Comparison of ENCODE assay signal across 22 cellular contexts in the genomic region with DNA sequence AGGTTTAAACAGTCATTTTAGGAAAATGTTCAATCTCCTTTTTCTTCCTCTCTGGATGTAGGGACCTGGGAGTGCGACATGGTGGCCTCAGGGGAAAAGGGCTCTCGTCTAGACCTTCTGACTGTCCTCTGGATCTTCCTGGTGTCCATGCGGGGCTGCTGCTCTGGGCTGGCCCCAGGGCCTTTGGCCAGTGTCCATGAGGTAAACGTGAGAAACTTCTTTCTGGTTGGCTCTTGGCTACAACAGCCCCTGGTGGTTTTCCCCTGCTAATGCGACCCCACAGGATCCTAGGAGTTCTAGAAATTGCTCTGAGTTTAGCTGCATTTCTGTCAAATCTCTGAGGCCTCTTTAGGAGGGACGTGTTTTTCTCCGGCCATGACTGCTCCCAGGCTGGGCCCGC.
DNase-seq lines count a peak whose midpoint lies in the region; ATAC-seq and TF ChIP-seq lines count a peak whose summit lies in the region.
"Had no signal": no experiment of that assay in that cellular context is flagged by ENCODE, and none has a peak within 500 bp of the region (broad histone marks: within the 10 kb centered on the region; RNA-seq: fewer than 3 reads in every experiment).

No MANE protein-coding gene starts in this region.

- H3K27me3 Mint-ChIP-seq in H9 (ENCODE audit: low read depth): peaks cover 1% of the 10 kb centered on the region; the same call in 1 of the 2 replicates
- H3K27me3 Mint-ChIP-seq in glutamatergic neuron (ENCODE audit: unreplicated experiment): no peaks in the 10 kb centered on the region
- H3K27me3 Mint-ChIP-seq in progenitor cell of endocrine pancreas: no peaks in the 10 kb centered on the region
- no peaks in the 10 kb centered on the region for H3K27me3 Mint-ChIP-seq in activated CD8-positive, alpha-beta T cell treated with anti-CD3 and anti-CD28 coated beads for 36 hours
- H3K27me3 Mint-ChIP-seq in activated naive CD8-positive, alpha-beta T cell treated with anti-CD3 and anti-CD28 coated beads, Interleukin-2, amount 50 U/mL, for 24 hours: no peaks in the 10 kb centered on the region
- H3K27me3 Mint-ChIP-seq: activated CD4-positive, alpha-beta memory T cell treated with anti-CD3 and anti-CD28 coated beads for 36 hours; stimulated activated naive CD8-positive, alpha-beta T cell treated with anti-CD3 and anti-CD28 coated beads, Interleukin-15, amount 100 ng/mL, for 72 hours had no signal

- H2AFZ ChIP-seq in H9 (ENCODE audit: low read length): no peak overlapping the region

- H3K9ac ChIP-seq in H9 (ENCODE audit: extremely low read depth, insufficient read length, low read length): no peak overlapping the region

- DNase-seq in H9: no peak
- peak; percentile 24 for DNase-seq in glutamatergic neuron
- no peak for DNase-seq in progenitor cell of endocrine pancreas (ENCODE audit: low spot score, unreplicated experiment)
- DNase-seq in activated CD8-positive, alpha-beta T cell treated with anti-CD3 and anti-CD28 coated beads for 36 hours: no peak
- DNase-seq in globus pallidus (ENCODE audit: low spot score): no peak
- DNase-seq in activated naive CD8-positive, alpha-beta T cell treated with anti-CD3 and anti-CD28 coated beads, Interleukin-2, amount 50 U/mL, for 24 hours: no peak
- DNase-seq: activated CD4-positive, alpha-beta memory T cell treated with anti-CD3 and anti-CD28 coated beads for 36 hours; activated naive CD4-positive, alpha-beta T cell treated with Interleukin-2 at 50 U/mL for 16 hours; activated T-cell treated with anti-CD3 and anti-CD28 coated beads, Interleukin-2, amount 50 U/mL, for 1 hour; anterior cingulate cortex; Kasumi-1; kidney; NCI-H524 treated with DMSO at 0.1 percent for 48 hours; posterior cingulate gyrus; small intestine; stimulated activated CD4-positive, alpha-beta T cell treated with anti-CD3 and anti-CD28 coated beads, Interleukin-4, amount 100 ng/mL, for 1 hour; stimulated activated naive CD8-positive, alpha-beta T cell treated with anti-CD3 and anti-CD28 coated beads, Interleukin-15, amount 100 ng/mL, for 72 hours; upper lobe of right lung had no signal

- H3K23me2 ChIP-seq in H9 (ENCODE audit: insufficient read length, low read depth, low read length, poor library complexity, severe bottlenecking): no peaks in the 10 kb centered on the region

- H4K20me1 ChIP-seq in H9 (ENCODE audit: control insufficient read depth, insufficient read depth, insufficient read length): no peaks in the 10 kb centered on the region

- peak overlapping the region; percentile 86 for H2BK12ac ChIP-seq in H9 (ENCODE audit: insufficient read length, low read depth, low read length)

- peaks cover 10 to 47% (median 12%) of the 10 kb centered on the region in 3 experiments for H3K36me3 Mint-ChIP-seq in H9 (ENCODE audit: insufficient read depth in 1 of 3, low read depth in 3 of 3)
- peaks cover 3% of the 10 kb centered on the region for H3K36me3 Mint-ChIP-seq in glutamatergic neuron (ENCODE audit: unreplicated experiment)
- H3K36me3 Mint-ChIP-seq in progenitor cell of endocrine pancreas (ENCODE audit: insufficient read depth): no peaks in the 10 kb centered on the region
- H3K36me3 Mint-ChIP-seq in activated CD8-positive, alpha-beta T cell treated with anti-CD3 and anti-CD28 coated beads for 36 hours (ENCODE audit: low read depth): no peaks in the 10 kb centered on the region
- no peaks in the 10 kb centered on the region for H3K36me3 Mint-ChIP-seq in activated naive CD8-positive, alpha-beta T cell treated with anti-CD3 and anti-CD28 coated beads, Interleukin-2, amount 50 U/mL, for 24 hours (ENCODE audit: low read depth)
- H3K36me3 Mint-ChIP-seq: activated CD4-positive, alpha-beta memory T cell treated with anti-CD3 and anti-CD28 coated beads for 36 hours had no signal

- H3K4me1 ChIP-seq in H9 (ENCODE audit: insufficient read depth, low read length): peaks cover 6% of the 10 kb centered on the region
- H3K4me1 ChIP-seq: upper lobe of right lung had no signal

- no peak overlapping the region for H4K91ac ChIP-seq in H9 (ENCODE audit: insufficient read length, low read depth, low read length)

- H3K56ac ChIP-seq in H9 (ENCODE audit: insufficient read length, low read depth, low read length): no peak overlapping the region

- H3K27ac ChIP-seq in H9 (ENCODE audit: insufficient read length, low read depth, low read length): no peak overlapping the region
- peak overlapping the region; percentile 31; the same call in 1 of the 2 replicates for H3K27ac ChIP-seq in VCaP
- H3K27ac ChIP-seq: upper lobe of right lung had no signal

- H3K14ac ChIP-seq in H9 (ENCODE audit: insufficient read depth, low read length): no peak overlapping the region

- H3K9me3 Mint-ChIP-seq in H9 (peaks cover 24 to 38% of the 10 kb centered on the region in 2 experiments), glutamatergic neuron (ENCODE audit: unreplicated experiment) (peaks cover 4% of the 10 kb centered on the region), progenitor cell of endocrine pancreas (ENCODE audit: low read depth) (peaks cover 14% of the 10 kb centered on the region)
- no peaks in the 10 kb centered on the region for H3K9me3 Mint-ChIP-seq in activated CD8-positive, alpha-beta T cell treated with anti-CD3 and anti-CD28 coated beads for 36 hours
- no peaks in the 10 kb centered on the region for H3K9me3 Mint-ChIP-seq in activated naive CD8-positive, alpha-beta T cell treated with anti-CD3 and anti-CD28 coated beads, Interleukin-2, amount 50 U/mL, for 24 hours
- H3K9me3 Mint-ChIP-seq: activated CD4-positive, alpha-beta memory T cell treated with anti-CD3 and anti-CD28 coated beads for 36 hours; stimulated activated naive CD8-positive, alpha-beta T cell treated with anti-CD3 and anti-CD28 coated beads, Interleukin-15, amount 100 ng/mL, for 72 hours had no signal

- H3K4me3 Mint-ChIP-seq in H9 (no peak overlapping the region), glutamatergic neuron (ENCODE audit: unreplicated experiment) (no peak overlapping the region), progenitor cell of endocrine pancreas (ENCODE audit: low read depth) (no peak overlapping the region)
- H3K4me3 Mint-ChIP-seq in activated CD8-positive, alpha-beta T cell treated with anti-CD3 and anti-CD28 coated beads for 36 hours: no peak overlapping the region
- no peak overlapping the region for H3K4me3 Mint-ChIP-seq in activated naive CD8-positive, alpha-beta T cell treated with anti-CD3 and anti-CD28 coated beads, Interleukin-2, amount 50 U/mL, for 24 hours
- H3K4me3 Mint-ChIP-seq: activated CD4-positive, alpha-beta memory T cell treated with anti-CD3 and anti-CD28 coated beads for 36 hours; nephron; stimulated activated naive CD8-positive, alpha-beta T cell treated with anti-CD3 and anti-CD28 coated beads, Interleukin-15, amount 100 ng/mL, for 72 hours had no signal

- H3K9me3 ChIP-seq in H9 (ENCODE audit: control insufficient read depth, low read depth, low read length): no peaks in the 10 kb centered on the region
- H3K9me3 ChIP-seq: upper lobe of right lung had no signal

- CTCF ChIA-PET in activated CD8-positive, alpha-beta T cell treated with anti-CD3 and anti-CD28 coated beads for 36 hours (lab: Charles Lee): no interaction called here

- H3K27me3 ChIP-seq in H9 (ENCODE audit: insufficient read depth, low read length): no peaks in the 10 kb centered on the region
- H3K27me3 ChIP-seq: upper lobe of right lung had no signal

- ATAC-seq in activated CD8-positive, alpha-beta T cell treated with anti-CD3 and anti-CD28 coated beads for 36 hours: no peak
- ATAC-seq in activated naive CD8-positive, alpha-beta T cell treated with anti-CD3 and anti-CD28 coated beads, Interleukin-2, amount 50 U/mL, for 24 hours: no peak
- no peak for ATAC-seq in GM21529 (IDR thresholded peaks at IDR 0.05; ENCODE audit: unreplicated experiment)
- ATAC-seq: Right ventricle myocardium inferior; stimulated activated naive CD8-positive, alpha-beta T cell treated with anti-CD3 and anti-CD28 coated beads, Interleukin-15, amount 100 ng/mL, for 72 hours; upper lobe of right lung had no signal

- H2BK20ac ChIP-seq in H9 (ENCODE audit: low read depth, low read length, poor library complexity, severe bottlenecking): no peak overlapping the region

- no peak overlapping the region for H2BK15ac ChIP-seq in H9 (ENCODE audit: low read depth, low read length)

- WGBS in H9 (ENCODE audit: extremely low coverage, insufficient read length, low lambda C conversion rate): no CpG with 5 or more reads among the region's 8 CpGs

- no peak overlapping the region for H3T11ph ChIP-seq in H9 (ENCODE audit: low read length)

- H3K79me2 ChIP-seq in H9 (ENCODE audit: insufficient read depth, low read length): no peaks in the 10 kb centered on the region

- POLR2A ChIA-PET in activated CD8-positive, alpha-beta T cell treated with anti-CD3 and anti-CD28 coated beads for 36 hours (lab: Charles Lee): no interaction called here

- no peak overlapping the region for H3K4ac ChIP-seq in H9 (ENCODE audit: low read depth, low read length)

- H3K4me2 ChIP-seq in H9 (ENCODE audit: insufficient read depth, insufficient read length, low read length): no peak overlapping the region

- no peak overlapping the region for H2BK120ac ChIP-seq in H9 (ENCODE audit: low read depth, low read length, poor library complexity, severe bottlenecking)

- H4K8ac ChIP-seq in H9 (replicated peaks; ENCODE audit: insufficient read length, low read depth, low read length): no peak overlapping the region

- intact Hi-C loops in activated CD8-positive, alpha-beta T cell treated with anti-CD3 and anti-CD28 coated beads for 36 hours (cut with micrococcal nuclease): no loop called here

- H3K4me1 Mint-ChIP-seq in H9 (peaks cover 31 to 41% of the 10 kb centered on the region in 2 experiments), glutamatergic neuron (ENCODE audit: low read depth, unreplicated experiment) (peaks cover 5% of the 10 kb centered on the region), progenitor cell of endocrine pancreas (ENCODE audit: low read depth) (peaks cover 5% of the 10 kb centered on the region)
- no peaks in the 10 kb centered on the region for H3K4me1 Mint-ChIP-seq in activated CD8-positive, alpha-beta T cell treated with anti-CD3 and anti-CD28 coated beads for 36 hours (ENCODE audit: low read depth)
- H3K4me1 Mint-ChIP-seq in activated naive CD8-positive, alpha-beta T cell treated with anti-CD3 and anti-CD28 coated beads, Interleukin-2, amount 50 U/mL, for 24 hours: no peaks in the 10 kb centered on the region
- H3K4me1 Mint-ChIP-seq: stimulated activated naive CD8-positive, alpha-beta T cell treated with anti-CD3 and anti-CD28 coated beads, Interleukin-15, amount 100 ng/mL, for 72 hours had no signal

- TF ChIP-seq CTCF in H9 (conservative IDR thresholded peaks at IDR 0.05) (peak; percentile 60), VCaP (conservative IDR thresholded peaks at IDR 0.05) (peak; percentile 47), glutamatergic neuron (IDR thresholded peaks at IDR 0.05; ENCODE audit: partially characterized antibody, unreplicated experiment) (peak; percentile 33), progenitor cell of endocrine pancreas (IDR thresholded peaks at IDR 0.05; ENCODE audit: unreplicated experiment) (peak; percentile 38)
- no peak for TF ChIP-seq CTCF in activated CD8-positive, alpha-beta T cell treated with anti-CD3 and anti-CD28 coated beads for 36 hours (IDR thresholded peaks at IDR 0.05)

- H4K5ac ChIP-seq in H9 (ENCODE audit: insufficient read length, low read depth, low read length): no peak overlapping the region

- H3K27ac Mint-ChIP-seq in H9: peak overlapping the region; percentile 50 to 89 (median 80); a peak in 5 of 7 replicates
- H3K27ac Mint-ChIP-seq in glutamatergic neuron (ENCODE audit: unreplicated experiment): no peak overlapping the region
- H3K27ac Mint-ChIP-seq in progenitor cell of endocrine pancreas: no peak overlapping the region
- H3K27ac Mint-ChIP-seq in activated CD8-positive, alpha-beta T cell treated with anti-CD3 and anti-CD28 coated beads for 36 hours: no peak overlapping the region
- no peak overlapping the region for H3K27ac Mint-ChIP-seq in activated naive CD8-positive, alpha-beta T cell treated with anti-CD3 and anti-CD28 coated beads, Interleukin-2, amount 50 U/mL, for 24 hours
- H3K27ac Mint-ChIP-seq: activated CD4-positive, alpha-beta memory T cell treated with anti-CD3 and anti-CD28 coated beads for 36 hours; nephron had no signal

- no peak overlapping the region for H3K23ac ChIP-seq in H9 (ENCODE audit: insufficient read length, low read depth, low read length)

- no peak overlapping the region for H2AK5ac ChIP-seq in H9 (ENCODE audit: insufficient read length, low read length)

- peak overlapping the region; percentile 58 for H3K18ac ChIP-seq in H9 (ENCODE audit: insufficient read length, low read depth, low read length)

- no peak overlapping the region for H2BK5ac ChIP-seq in H9 (ENCODE audit: insufficient read length, low read length)

- H3K79me1 ChIP-seq in H9 (ENCODE audit: insufficient read depth, low read depth, low read length, poor library complexity, severe bottlenecking): no peaks in the 10 kb centered on the region

Comparison
In these comparisons a context has a peak if more than half of its experiments do, and no peak if none do; other contexts are left out.
1. H3K27ac Mint-ChIP-seq: peak in H9 (3 of 3); none in glutamatergic neuron (single experiment), progenitor cell of endocrine pancreas (single experiment), activated CD8-positive, alpha-beta T cell treated with anti-CD3 and anti-CD28 coated beads for 36 hours (single experiment) and activated naive CD8-positive, alpha-beta T cell treated with anti-CD3 and anti-CD28 coated beads, Interleukin-2, amount 50 U/mL, for 24 hours (single experiment).